ENCODE assay signal across 26 cellular contexts in genomic region chr16:29712770-29713169, GRCh38.
DNase-seq lines count a peak whose midpoint lies in the region.
"Had no signal": no experiment of that assay in that cellular context is flagged by ENCODE, and none has a peak within 500 bp of the region (broad histone marks: within the 10 kb centered on the region; RNA-seq: fewer than 3 reads in every experiment).

No MANE protein-coding gene starts in this region.

- no peaks in the 10 kb centered on the region for H3K9me3 ChIP-seq in iPS-18a (ENCODE audit: control insufficient read depth, low read depth, low read length)
- H3K9me3 ChIP-seq: esophagus muscularis mucosa, tibial nerve had no signal

- no peak overlapping the region for H3K9ac ChIP-seq in iPS-18a (ENCODE audit: low read length)

- no peak overlapping the region for H3K27ac ChIP-seq in iPS-18a (ENCODE audit: low read length)
- H3K27ac ChIP-seq: esophagus muscularis mucosa, SK-N-MC, tibial nerve had no signal

- peaks cover 7% of the 10 kb centered on the region for H3K4me1 ChIP-seq in iPS-18a (ENCODE audit: control insufficient read depth, low read depth, low read length)

- H3K27me3 ChIP-seq in iPS-18a (ENCODE audit: control insufficient read depth, insufficient read depth, low read length), result no peaks in the 10 kb centered on the region
- H3K27me3 ChIP-seq: esophagus muscularis mucosa, tibial nerve had no signal

- H3K4me3 ChIP-seq in iPS-18a (ENCODE audit: low read length), result peak overlapping the region; percentile 14
- H3K4me3 ChIP-seq: esophagus muscularis mucosa, HAP-1, SK-N-MC, tibial nerve had no signal

- peak; percentile 33 for DNase-seq in D341Med (ENCODE audit: low spot score)
- DNase-seq in ELF-1 (ENCODE audit: low read depth, low spot score), result peak; percentile 41
- peak; percentile 53 for DNase-seq in NCI-H446 treated with DMSO at 0.1 percent for 48 hours (lab: John Stamatoyannopoulos, UW)
- DNase-seq in NCI-H2196 (lab: John Stamatoyannopoulos, UW; ENCODE audit: unreplicated experiment), result no peak
- DNase-seq in NCI-H2107 treated with DMSO at 0.1 percent for 48 hours (lab: John Stamatoyannopoulos, UW; ENCODE audit: unreplicated experiment), result no peak
- no peak for DNase-seq in activated CD4-positive, CD25-positive, alpha-beta regulatory T cell treated with anti-CD3 and anti-CD28 coated beads, Interleukin-2, amount 50 U/mL, for 72 hours
- DNase-seq: activated naive CD4-positive, alpha-beta T cell treated with anti-CD3 and anti-CD28 coated beads, Interleukin-2, amount 50 U/mL, for 16 hours; amniotic stem cell; dermis blood vessel endothelial cell; foreskin fibroblast; GDM1; Karpas-422; kidney; left ventricle myocardium superior; mesendoderm; naive B cell; NCI-H146; NCI-H2171 treated with DMSO at 0.1 percent for 48 hours; NCI-H526; RPMI8226; stimulated activated CD4-positive, alpha-beta T cell treated with anti-CD3 and anti-CD28 coated beads, Interleukin-4, amount 100 ng/mL, for 24 hours had no signal

- peaks cover 44% of the 10 kb centered on the region for H3K36me3 ChIP-seq in iPS-18a (ENCODE audit: control insufficient read depth, low read depth, low read length)
- H3K36me3 ChIP-seq: esophagus muscularis mucosa, HAP-1, tibial nerve had no signal

Comparison
In these comparisons a context has a peak if more than half of its experiments do, and no peak if none do; other contexts are left out.
1. DNase-seq: peak in D341Med (single experiment), ELF-1 (single experiment) and NCI-H446 treated with DMSO at 0.1 percent for 48 hours (single experiment); none in NCI-H2196 (single experiment), NCI-H2107 treated with DMSO at 0.1 percent for 48 hours (single experiment) and activated CD4-positive, CD25-positive, alpha-beta regulatory T cell treated with anti-CD3 and anti-CD28 coated beads, Interleukin-2, amount 50 U/mL, for 72 hours (single experiment).